ENCODE assay signal across 14 cellular contexts in the genomic region with DNA sequence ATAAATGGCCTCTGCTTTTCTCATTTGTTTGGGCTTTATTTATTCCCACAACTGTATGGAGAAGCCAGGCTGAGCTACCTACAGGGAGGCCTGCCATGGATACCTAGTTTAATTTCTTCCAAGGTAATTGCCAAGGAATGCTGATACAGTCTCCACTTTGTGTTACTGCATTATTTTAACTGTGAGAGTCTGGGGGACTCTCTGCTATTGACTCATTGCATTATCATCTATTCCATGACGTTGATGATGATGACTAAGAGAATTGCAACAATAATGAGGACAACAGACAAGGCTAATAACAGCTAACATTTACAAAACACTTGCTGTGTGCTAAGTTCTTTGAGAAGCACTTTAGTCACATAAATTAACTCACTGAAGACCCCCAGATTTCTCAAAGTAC.
DNase-seq lines count a peak whose midpoint lies in the region; ATAC-seq and TF ChIP-seq lines count a peak whose summit lies in the region.
"Had no signal": no experiment of that assay in that cellular context is flagged by ENCODE, and none has a peak within 500 bp of the region (broad histone marks: within the 10 kb centered on the region; RNA-seq: fewer than 3 reads in every experiment).

No MANE protein-coding gene starts in this region.

- H3K4me1 ChIP-seq in RWPE2 (ENCODE audit: insufficient read depth, poor library complexity, severe bottlenecking): peaks cover 20% of the 10 kb centered on the region
- peaks cover 25% of the 10 kb centered on the region for H3K4me1 ChIP-seq in skeletal muscle satellite cell (ENCODE audit: control insufficient read depth, insufficient read depth, low read length)
- H3K4me1 ChIP-seq: colonic mucosa had no signal

- H3K27me3 ChIP-seq in RWPE2 (ENCODE audit: insufficient read depth, poor library complexity, severe bottlenecking) (no peaks in the 10 kb centered on the region), skeletal muscle satellite cell (ENCODE audit: control insufficient read depth, insufficient read depth, low read length) (no peaks in the 10 kb centered on the region)
- H3K27me3 ChIP-seq: colonic mucosa had no signal

- H3K9ac ChIP-seq in skeletal muscle satellite cell (ENCODE audit: low read depth, low read length): peak overlapping the region; percentile 67

- ATAC-seq in RWPE2 (ENCODE audit: low read depth): peak; percentile 92

- H3K4me2 ChIP-seq in skeletal muscle satellite cell (ENCODE audit: low read length): peak overlapping the region; percentile 64

- no peak for TF ChIP-seq CTCF in RWPE2 (IDR thresholded peaks at IDR 0.05; ENCODE audit: poor library complexity, severe bottlenecking)

- DNase-seq in H4 (ENCODE audit: low spot score) (peak; percentile 43), RWPE2 (ENCODE audit: low spot score) (no peak), fibroblast of gingiva (ENCODE audit: low read depth) (peak; percentile 88), AML-193 (lab: John Stamatoyannopoulos, UW) (no peak), NCI-H2171 treated with DMSO at 0.1 percent for 48 hours (lab: John Stamatoyannopoulos, UW) (no peak), activated gamma-delta T cell (lab: John Stamatoyannopoulos, UW) (no peak)
- DNase-seq: activated CD4-positive, alpha-beta T cell treated with anti-CD3 and anti-CD28 coated beads for 48 hours; activated effector memory CD4-positive, alpha-beta T cell treated with Interleukin-2 at 50 U/mL for 16 hours; colonic mucosa; head of caudate nucleus; NCI-H446 had no signal

- no peaks in the 10 kb centered on the region for H3K36me3 ChIP-seq in RWPE2 (ENCODE audit: low read depth)
- H3K36me3 ChIP-seq in skeletal muscle satellite cell (ENCODE audit: insufficient read depth, low read length): no peaks in the 10 kb centered on the region
- H3K36me3 ChIP-seq: colonic mucosa had no signal

- H3K9me3 ChIP-seq in RWPE2 (ENCODE audit: severe bottlenecking): no peaks in the 10 kb centered on the region
- H3K9me3 ChIP-seq in skeletal muscle satellite cell (replicated peaks; ENCODE audit: low read length): no peaks in the 10 kb centered on the region
- H3K9me3 ChIP-seq: colonic mucosa had no signal

- H3K4me3 ChIP-seq in RWPE2 (ENCODE audit: severe bottlenecking): no peak overlapping the region
- H3K4me3 ChIP-seq in skeletal muscle satellite cell (ENCODE audit: low read length): peak overlapping the region; percentile 39
- H3K4me3 ChIP-seq: colonic mucosa, lung had no signal

- H3K27ac ChIP-seq in RWPE2 (ENCODE audit: poor library complexity, severe bottlenecking): peak overlapping the region; percentile 74
- H3K27ac ChIP-seq: colonic mucosa, HL-60 had no signal

Comparison
In these comparisons a context has a peak if more than half of its experiments do, and no peak if none do; other contexts are left out.
1. DNase-seq: peak in H4 (single experiment) and fibroblast of gingiva (single experiment); none in RWPE2 (single experiment), AML-193 (0 of 2), NCI-H2171 treated with DMSO at 0.1 percent for 48 hours (single experiment) and activated gamma-delta T cell (single experiment).